In the genomic region with DNA sequence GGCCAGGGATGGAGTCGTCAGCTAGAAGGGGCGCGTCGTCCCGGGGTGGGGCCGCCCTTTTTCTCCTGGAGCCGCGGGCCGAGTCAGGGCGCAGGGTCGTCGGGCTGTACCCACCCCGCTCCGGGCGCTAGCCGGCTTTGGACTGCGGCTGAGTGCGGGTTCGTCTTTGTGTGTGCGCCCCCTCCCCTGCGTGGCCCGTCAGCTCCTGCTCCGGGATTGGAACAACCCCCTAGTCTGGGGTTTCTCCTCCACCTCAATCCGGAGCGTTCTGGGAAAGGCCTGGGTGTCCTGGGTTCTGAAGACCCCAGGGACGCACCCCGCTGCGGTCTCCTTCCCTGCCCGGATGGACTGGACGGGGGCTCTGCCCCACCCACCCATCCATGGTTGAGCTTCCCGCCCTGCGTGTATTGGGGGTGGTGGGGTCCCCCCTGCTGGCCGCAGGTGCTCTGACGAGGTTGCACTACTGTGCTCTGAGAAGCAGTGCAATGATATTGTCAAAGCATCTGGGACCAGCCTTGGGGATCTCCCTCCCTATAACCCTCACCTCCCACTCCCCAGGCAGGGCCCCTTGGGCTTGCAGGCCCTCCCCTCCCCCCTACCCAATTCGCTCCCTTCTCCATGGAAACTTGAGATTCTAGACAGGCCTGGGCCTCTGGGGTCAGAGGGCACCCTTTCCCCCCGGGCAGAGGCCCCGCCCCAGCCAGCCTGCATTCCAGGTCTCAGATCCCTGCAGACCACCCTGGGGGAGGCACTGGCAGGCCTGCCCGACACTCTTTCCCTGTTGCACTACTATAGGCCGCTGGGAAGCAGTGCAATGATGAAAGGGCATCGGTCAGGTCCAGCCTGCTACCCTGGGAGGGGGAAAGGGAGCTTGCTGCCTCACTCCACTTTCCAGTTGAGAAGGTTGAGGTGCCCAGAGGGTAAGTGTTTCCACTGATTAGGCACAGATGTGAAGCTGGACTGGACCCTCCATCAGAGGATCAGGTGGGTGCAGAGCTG, we compare ENCODE assay signal across 1 cellular context.
TF ChIP-seq lines count a peak whose summit lies in the region.

No MANE protein-coding gene starts in this region.

TF ChIP-seq in K562, 482 proteins besides CTCF, POLR2A, EP300 and RAD21:
- TF ChIP-seq BCL6 (CRISPR knock-in tag; IDR thresholded peaks at IDR 0.05) (no peak), NFIX (CRISPR knock-in tag; IDR thresholded peaks at IDR 0.05; ENCODE audit: low read depth) (no peak), E2F6 (IDR thresholded peaks at IDR 0.05; ENCODE audit: borderline replicate concordance in 1 of 2, extremely low read depth in 1 of 2, insufficient read depth in 1 of 2, insufficient read length in 1 of 2, low read depth in 1 of 2, low read length in 1 of 2, poor library complexity in 1 of 2, severe bottlenecking in 1 of 2) (peak in 1 of 2 experiments; percentile 68), IRF2 (CRISPR knock-in tag; IDR thresholded peaks at IDR 0.05) (no peak), ZMIZ1 (IDR thresholded peaks at IDR 0.05; ENCODE audit: low read depth in 2 of 2, low read length in 2 of 2) (peak in 1 of 2 experiments; percentile 50; a peak in 2 of 4 replicates), ZNF445 (CRISPR knock-in tag; IDR thresholded peaks at IDR 0.05; ENCODE audit: low read depth) (no peak), PRMT5 (CRISPR knock-in tag; IDR thresholded peaks at IDR 0.05) (no peak), HDAC1 (IDR thresholded peaks at IDR 0.05) (no peak), BHLHE40 (IDR thresholded peaks at IDR 0.05; ENCODE audit: low read length) (0 out of 2 replicates have a peak, but pooled peaks have one; percentile 4), MAX (CRISPR knock-in tag; IDR thresholded peaks at IDR 0.05) (no peak), PHB2 (IDR thresholded peaks at IDR 0.05; ENCODE audit: low read depth) (no peak), MLX (CRISPR knock-in tag; conservative IDR thresholded peaks at IDR 0.05) (peak in 1 of 2 experiments; percentile 18; a peak in 1 of 4 replicates), SP2 (IDR thresholded peaks at IDR 0.05; ENCODE audit: extremely low read depth, low read depth, low read length, poor library complexity, severe bottlenecking) (peak; percentile 26), ETV1 (tag; conservative IDR thresholded peaks at IDR 0.05; ENCODE audit: low read depth) (no peak), KLF13 (tag; IDR thresholded peaks at IDR 0.05; ENCODE audit: borderline replicate concordance, low read depth) (0 out of 2 replicates have a peak, but pooled peaks have one; percentile 17), ZNF384 (IDR thresholded peaks at IDR 0.05; ENCODE audit: low read depth, low read length) (no peak), PBX2 (CRISPR knock-in tag; IDR thresholded peaks at IDR 0.05; ENCODE audit: low read depth) (no peak), PBX2 (tag; conservative IDR thresholded peaks at IDR 0.05; ENCODE audit: low read depth) (no peak)
- TF ChIP-seq, protein P1, sequence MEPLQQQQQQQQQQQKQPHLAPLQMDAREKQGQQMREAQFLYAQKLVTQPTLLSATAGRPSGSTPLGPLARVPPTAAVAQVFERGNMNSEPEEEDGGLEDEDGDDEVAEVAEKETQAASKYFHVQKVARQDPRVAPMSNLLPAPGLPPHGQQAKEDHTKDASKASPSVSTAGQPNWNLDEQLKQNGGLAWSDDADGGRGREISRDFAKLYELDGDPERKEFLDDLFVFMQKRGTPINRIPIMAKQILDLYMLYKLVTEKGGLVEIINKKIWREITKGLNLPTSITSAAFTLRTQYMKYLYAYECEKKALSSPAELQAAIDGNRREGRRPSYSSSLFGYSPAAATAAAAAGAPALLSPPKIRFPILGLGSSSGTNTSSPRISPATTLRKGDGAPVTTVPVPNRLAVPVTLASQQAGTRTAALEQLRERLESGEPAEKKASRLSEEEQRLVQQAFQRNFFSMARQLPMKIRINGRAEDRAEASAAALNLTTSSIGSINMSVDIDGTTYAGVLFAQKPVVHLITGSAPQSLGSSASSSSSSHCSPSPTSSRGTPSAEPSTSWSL (CRISPR knock-in tag; IDR thresholded peaks at IDR 0.05; ENCODE audit: borderline replicate concordance): no peak
- TF ChIP-seq, protein P2, sequence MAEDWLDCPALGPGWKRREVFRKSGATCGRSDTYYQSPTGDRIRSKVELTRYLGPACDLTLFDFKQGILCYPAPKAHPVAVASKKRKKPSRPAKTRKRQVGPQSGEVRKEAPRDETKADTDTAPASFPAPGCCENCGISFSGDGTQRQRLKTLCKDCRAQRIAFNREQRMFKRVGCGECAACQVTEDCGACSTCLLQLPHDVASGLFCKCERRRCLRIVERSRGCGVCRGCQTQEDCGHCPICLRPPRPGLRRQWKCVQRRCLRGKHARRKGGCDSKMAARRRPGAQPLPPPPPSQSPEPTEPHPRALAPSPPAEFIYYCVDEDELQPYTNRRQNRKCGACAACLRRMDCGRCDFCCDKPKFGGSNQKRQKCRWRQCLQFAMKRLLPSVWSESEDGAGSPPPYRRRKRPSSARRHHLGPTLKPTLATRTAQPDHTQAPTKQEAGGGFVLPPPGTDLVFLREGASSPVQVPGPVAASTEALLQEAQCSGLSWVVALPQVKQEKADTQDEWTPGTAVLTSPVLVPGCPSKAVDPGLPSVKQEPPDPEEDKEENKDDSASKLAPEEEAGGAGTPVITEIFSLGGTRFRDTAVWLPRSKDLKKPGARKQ (CRISPR knock-in tag; IDR thresholded peaks at IDR 0.05): no peak
- TF ChIP-seq, protein P3, sequence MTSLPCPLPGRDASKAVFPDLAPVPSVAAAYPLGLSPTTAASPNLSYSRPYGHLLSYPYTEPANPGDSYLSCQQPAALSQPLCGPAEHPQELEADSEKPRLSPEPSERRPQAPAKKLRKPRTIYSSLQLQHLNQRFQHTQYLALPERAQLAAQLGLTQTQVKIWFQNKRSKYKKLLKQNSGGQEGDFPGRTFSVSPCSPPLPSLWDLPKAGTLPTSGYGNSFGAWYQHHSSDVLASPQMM (CRISPR knock-in tag; IDR thresholded peaks at IDR 0.05): no peak
- TF ChIP-seq, protein P4, sequence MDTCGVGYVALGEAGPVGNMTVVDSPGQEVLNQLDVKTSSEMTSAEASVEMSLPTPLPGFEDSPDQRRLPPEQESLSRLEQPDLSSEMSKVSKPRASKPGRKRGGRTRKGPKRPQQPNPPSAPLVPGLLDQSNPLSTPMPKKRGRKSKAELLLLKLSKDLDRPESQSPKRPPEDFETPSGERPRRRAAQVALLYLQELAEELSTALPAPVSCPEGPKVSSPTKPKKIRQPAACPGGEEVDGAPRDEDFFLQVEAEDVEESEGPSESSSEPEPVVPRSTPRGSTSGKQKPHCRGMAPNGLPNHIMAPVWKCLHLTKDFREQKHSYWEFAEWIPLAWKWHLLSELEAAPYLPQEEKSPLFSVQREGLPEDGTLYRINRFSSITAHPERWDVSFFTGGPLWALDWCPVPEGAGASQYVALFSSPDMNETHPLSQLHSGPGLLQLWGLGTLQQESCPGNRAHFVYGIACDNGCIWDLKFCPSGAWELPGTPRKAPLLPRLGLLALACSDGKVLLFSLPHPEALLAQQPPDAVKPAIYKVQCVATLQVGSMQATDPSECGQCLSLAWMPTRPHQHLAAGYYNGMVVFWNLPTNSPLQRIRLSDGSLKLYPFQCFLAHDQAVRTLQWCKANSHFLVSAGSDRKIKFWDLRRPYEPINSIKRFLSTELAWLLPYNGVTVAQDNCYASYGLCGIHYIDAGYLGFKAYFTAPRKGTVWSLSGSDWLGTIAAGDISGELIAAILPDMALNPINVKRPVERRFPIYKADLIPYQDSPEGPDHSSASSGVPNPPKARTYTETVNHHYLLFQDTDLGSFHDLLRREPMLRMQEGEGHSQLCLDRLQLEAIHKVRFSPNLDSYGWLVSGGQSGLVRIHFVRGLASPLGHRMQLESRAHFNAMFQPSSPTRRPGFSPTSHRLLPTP (IDR thresholded peaks at IDR 0.05; ENCODE audit: borderline replicate concordance, extremely low read depth, insufficient read length): no peak
- TF ChIP-seq, protein P5, sequence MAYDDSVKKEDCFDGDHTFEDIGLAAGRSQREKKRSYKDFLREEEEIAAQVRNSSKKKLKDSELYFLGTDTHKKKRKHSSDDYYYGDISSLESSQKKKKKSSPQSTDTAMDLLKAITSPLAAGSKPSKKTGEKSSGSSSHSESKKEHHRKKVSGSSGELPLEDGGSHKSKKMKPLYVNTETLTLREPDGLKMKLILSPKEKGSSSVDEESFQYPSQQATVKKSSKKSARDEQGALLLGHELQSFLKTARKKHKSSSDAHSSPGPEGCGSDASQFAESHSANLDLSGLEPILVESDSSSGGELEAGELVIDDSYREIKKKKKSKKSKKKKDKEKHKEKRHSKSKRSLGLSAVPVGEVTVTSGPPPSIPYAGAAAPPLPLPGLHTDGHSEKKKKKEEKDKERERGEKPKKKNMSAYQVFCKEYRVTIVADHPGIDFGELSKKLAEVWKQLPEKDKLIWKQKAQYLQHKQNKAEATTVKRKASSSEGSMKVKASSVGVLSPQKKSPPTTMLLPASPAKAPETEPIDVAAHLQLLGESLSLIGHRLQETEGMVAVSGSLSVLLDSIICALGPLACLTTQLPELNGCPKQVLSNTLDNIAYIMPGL (CRISPR knock-in tag; IDR thresholded peaks at IDR 0.05): peak; percentile 6; the same call in 1 of the 2 replicates
